In the genomic region with DNA sequence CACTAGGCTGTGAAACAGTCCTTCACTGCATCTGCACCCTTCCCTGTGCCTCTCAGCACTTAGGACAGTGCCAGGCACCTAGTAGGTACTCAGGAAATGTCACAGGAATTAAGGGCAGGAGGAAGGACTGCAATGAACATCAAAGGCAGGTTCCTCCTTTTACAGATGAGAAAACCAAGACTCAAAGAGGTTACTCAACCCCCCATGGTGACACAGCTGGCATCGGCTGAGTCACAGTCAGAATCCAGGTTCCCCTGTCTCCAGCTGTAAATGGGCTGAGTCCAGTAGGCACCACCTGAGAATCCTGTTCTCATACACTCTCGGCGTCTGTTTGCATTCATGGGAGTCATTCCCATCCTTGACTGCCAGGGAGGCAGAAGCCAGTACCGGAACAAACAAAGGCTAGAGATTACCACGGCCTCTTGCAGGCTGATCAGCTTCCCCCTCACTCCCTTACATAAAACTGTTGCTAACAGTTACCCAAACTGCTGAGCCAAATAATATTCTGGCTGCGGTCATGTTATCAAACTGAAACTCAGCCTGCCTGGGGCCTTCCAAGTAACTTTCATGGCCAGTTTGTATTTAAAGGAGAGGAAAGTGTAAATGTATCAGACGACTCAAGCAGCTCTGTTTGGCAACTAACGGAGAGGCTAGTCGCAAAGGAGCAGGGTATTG, we compare ENCODE assay signal across 1 cellular context.
TF ChIP-seq lines count a peak whose summit lies in the region.

No MANE protein-coding gene starts in this region.

TF ChIP-seq in IMR-90, 13 proteins besides CTCF, POLR2A, EP300 and RAD21 (continued from another document):
- TF ChIP-seq RCOR1 (IDR thresholded peaks at IDR 0.05; ENCODE audit: insufficient replicate concordance, low read length) = no peak
